Comparison of ENCODE assay signal across 28 cellular contexts in the genomic region with DNA sequence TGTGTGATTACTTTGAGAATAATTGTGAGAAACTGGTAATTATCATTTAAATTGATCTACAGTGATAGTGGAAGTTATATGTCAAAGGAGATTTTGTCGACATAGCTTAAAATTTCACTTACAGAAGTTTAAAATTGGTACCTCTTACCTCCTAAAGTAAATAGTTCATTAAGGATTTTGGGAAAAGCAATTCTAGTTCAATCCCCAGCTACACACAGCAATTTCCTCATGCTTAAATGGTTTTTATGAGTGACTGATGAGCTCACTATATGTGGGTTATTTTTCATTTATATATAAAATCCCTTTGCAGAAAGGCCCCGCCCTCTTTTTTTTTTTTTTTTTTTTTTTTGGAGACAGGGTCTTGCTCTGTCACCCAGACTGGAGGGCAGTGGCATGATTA. TPM values are rescaled to one million over a fixed set of nuclear protein-coding genes. Genes with fewer than 3 reads are reported as not detected.
A peak's percentile ranks its signal among the peaks of the same experiment; 100 is the strongest.
DNase-seq lines count a peak whose midpoint lies in the region; ATAC-seq and TF ChIP-seq lines count a peak whose summit lies in the region.
"Had no signal": no experiment of that assay in that cellular context is flagged by ENCODE, and none has a peak within 500 bp of the region (broad histone marks: within the 10 kb centered on the region; RNA-seq: fewer than 3 reads in every experiment).

No MANE protein-coding gene starts in this region.

- WGBS in smooth muscle cell (ENCODE audit: low lambda C conversion rate): 92% methylated on average over 2 of the region's 2 CpGs

- H3K36me3 Mint-ChIP-seq in stimulated activated naive CD8-positive, alpha-beta T cell treated with anti-CD3 and anti-CD28 coated beads, Interleukin-15, Interleukin-2, amounts not matched to agents 100 ng/mL and 50 ng/mL, for 24 hours (ENCODE audit: low read depth): peaks cover 42% of the 10 kb centered on the region
- peaks cover 58% of the 10 kb centered on the region for H3K36me3 Mint-ChIP-seq in effector memory CD8-positive, alpha-beta T cell (ENCODE audit: insufficient read depth)
- H3K36me3 Mint-ChIP-seq in stimulated activated naive B cell treated with anti-CD40 and anti-IgM and Interleukin-4, amounts not matched to agents 10 μg/mL and 1 μg/mL and 100 μg/mL, for 72 hours: peaks cover 10 to 17% of the 10 kb centered on the region in 2 donors

- ATAC-seq in stimulated activated naive CD8-positive, alpha-beta T cell treated with anti-CD3 and anti-CD28 coated beads, Interleukin-15, amount 100 ng/mL, for 72 hours: no peak
- ATAC-seq in effector memory CD8-positive, alpha-beta T cell (replicated peaks): no peak
- ATAC-seq in stimulated activated naive B cell treated with anti-CD40 and anti-IgM and Interleukin-4, amounts not matched to agents 10 μg/mL and 1 μg/mL and 100 μg/mL, for 72 hours (replicated peaks): no peak
- ATAC-seq: left ventricle myocardium superior, upper lobe of right lung had no signal

- H3K9me3 ChIP-seq in OCI-LY1 (ENCODE audit: low read length) (no peaks in the 10 kb centered on the region), smooth muscle cell (replicated peaks; ENCODE audit: low read depth) (no peaks in the 10 kb centered on the region)
- H3K9me3 ChIP-seq: ovary, suprapubic skin, upper lobe of right lung had no signal

- H3K79me2 ChIP-seq in OCI-LY1 (ENCODE audit: insufficient read depth, low read length) (peaks cover 100% of the 10 kb centered on the region), smooth muscle cell (ENCODE audit: low read depth) (peaks cover 100% of the 10 kb centered on the region)

- H3K36me3 ChIP-seq in OCI-LY1 (ENCODE audit: insufficient read depth, low read length) (peaks cover 7% of the 10 kb centered on the region; the same call in 1 of the 2 replicates), smooth muscle cell (ENCODE audit: low read depth) (no peaks in the 10 kb centered on the region)
- H3K36me3 ChIP-seq: ovary, suprapubic skin, upper lobe of right lung had no signal

- H3K4me1 ChIP-seq in OCI-LY1 (ENCODE audit: insufficient read depth, low read length, severe bottlenecking) (peaks cover 74% of the 10 kb centered on the region), smooth muscle cell (ENCODE audit: low read depth) (peaks cover 30% of the 10 kb centered on the region)

- H3K27me3 Mint-ChIP-seq in stimulated activated naive CD8-positive, alpha-beta T cell treated with anti-CD3 and anti-CD28 coated beads, Interleukin-15, Interleukin-2, amounts not matched to agents 100 ng/mL and 50 ng/mL, for 24 hours: no peaks in the 10 kb centered on the region
- no peaks in the 10 kb centered on the region for H3K27me3 Mint-ChIP-seq in stimulated activated naive CD8-positive, alpha-beta T cell treated with anti-CD3 and anti-CD28 coated beads, Interleukin-15, amount 100 ng/mL, for 72 hours
- H3K27me3 Mint-ChIP-seq in effector memory CD8-positive, alpha-beta T cell: no peaks in the 10 kb centered on the region
- no peaks in the 10 kb centered on the region for H3K27me3 Mint-ChIP-seq in stimulated activated naive B cell treated with anti-CD40 and anti-IgM and Interleukin-4, amounts not matched to agents 10 μg/mL and 1 μg/mL and 100 μg/mL, for 72 hours
- H3K27me3 Mint-ChIP-seq: activated naive CD8-positive, alpha-beta T cell treated with anti-CD3 and anti-CD28 coated beads, Interleukin-2, amount 10 ng/mL, durations not matched to agents 7 days and 5 days had no signal

- H3K4me3 ChIP-seq in OCI-LY1 (ENCODE audit: low read depth, low read length, poor library complexity, severe bottlenecking) (no peak overlapping the region), smooth muscle cell (no peak overlapping the region)
- H3K4me3 ChIP-seq: ovary, SK-N-MC, suprapubic skin, upper lobe of right lung had no signal

- peak overlapping the region; percentile 34 for H3K27ac Mint-ChIP-seq in stimulated activated naive CD8-positive, alpha-beta T cell treated with anti-CD3 and anti-CD28 coated beads, Interleukin-15, Interleukin-2, amounts not matched to agents 100 ng/mL and 50 ng/mL, for 24 hours
- no peak overlapping the region for H3K27ac Mint-ChIP-seq in stimulated activated naive CD8-positive, alpha-beta T cell treated with anti-CD3 and anti-CD28 coated beads, Interleukin-15, amount 100 ng/mL, for 72 hours
- H3K27ac Mint-ChIP-seq in effector memory CD8-positive, alpha-beta T cell: peak overlapping the region in 1 of 2 donors; percentile 9
- peak overlapping the region; percentile 5 for H3K27ac Mint-ChIP-seq in stimulated activated naive B cell treated with anti-CD40 and anti-IgM and Interleukin-4, amounts not matched to agents 10 μg/mL and 1 μg/mL and 100 μg/mL, for 72 hours
- H3K27ac Mint-ChIP-seq: activated naive CD8-positive, alpha-beta T cell treated with anti-CD3 and anti-CD28 coated beads, Interleukin-2, amount 10 ng/mL, durations not matched to agents 7 days and 5 days; activated T-helper 2 cell treated with anti-CD3 and anti-CD28 coated beads, Interferon-gamma antibody, Interleukin-2, Interleukin-4, amounts not matched to agents 10 μg/mL and 5 μg/mL and 100 μg/mL, durations not matched to agents 14 hours and 24 hours and 36 hours; nephron progenitor cell had no signal

- TF ChIP-seq CTCF in OCI-LY1 (IDR thresholded peaks at IDR 0.05; ENCODE audit: low read length) (no peak), smooth muscle cell (IDR thresholded peaks at IDR 0.05; ENCODE audit: borderline replicate concordance, insufficient read depth, poor library complexity, severe bottlenecking) (no peak)

- H3K4me1 Mint-ChIP-seq in stimulated activated naive CD8-positive, alpha-beta T cell treated with anti-CD3 and anti-CD28 coated beads, Interleukin-15, Interleukin-2, amounts not matched to agents 100 ng/mL and 50 ng/mL, for 24 hours (ENCODE audit: low read depth): peaks cover 89% of the 10 kb centered on the region
- H3K4me1 Mint-ChIP-seq in stimulated activated naive CD8-positive, alpha-beta T cell treated with anti-CD3 and anti-CD28 coated beads, Interleukin-15, amount 100 ng/mL, for 72 hours: peaks cover 87% of the 10 kb centered on the region
- H3K4me1 Mint-ChIP-seq in effector memory CD8-positive, alpha-beta T cell (ENCODE audit: low read depth in 2 of 2): peaks cover 60 to 90% of the 10 kb centered on the region in 2 donors
- peaks cover 30 to 95% of the 10 kb centered on the region in 2 donors for H3K4me1 Mint-ChIP-seq in stimulated activated naive B cell treated with anti-CD40 and anti-IgM and Interleukin-4, amounts not matched to agents 10 μg/mL and 1 μg/mL and 100 μg/mL, for 72 hours

- no peaks in the 10 kb centered on the region for H3K27me3 ChIP-seq in OCI-LY1 (ENCODE audit: insufficient read depth, low read length)
- no peaks in the 10 kb centered on the region for H3K27me3 ChIP-seq in smooth muscle cell (ENCODE audit: low read depth)
- H3K27me3 ChIP-seq: ovary, suprapubic skin, upper lobe of right lung had no signal

- H3K27ac ChIP-seq in OCI-LY1 (ENCODE audit: low read depth, low read length, poor library complexity, severe bottlenecking) (no peak overlapping the region), smooth muscle cell (ENCODE audit: low read depth) (no peak overlapping the region)
- H3K27ac ChIP-seq: KMS-11, ovary, RWPE1, SK-N-MC, suprapubic skin, upper lobe of right lung had no signal

- H4K20me1 ChIP-seq in OCI-LY1 (ENCODE audit: insufficient read depth, low read length): peaks cover 12% of the 10 kb centered on the region; the same call in 1 of the 2 replicates
- H4K20me1 ChIP-seq in smooth muscle cell (ENCODE audit: low read depth): peaks cover 100% of the 10 kb centered on the region

- DNase-seq in stimulated activated naive CD8-positive, alpha-beta T cell treated with anti-CD3 and anti-CD28 coated beads, Interleukin-15, amount 100 ng/mL, for 72 hours: no peak
- DNase-seq in effector memory CD8-positive, alpha-beta T cell: no peak
- DNase-seq in stimulated activated naive B cell treated with anti-CD40 and anti-IgM and Interleukin-4, amounts not matched to agents 10 μg/mL and 1 μg/mL and 100 μg/mL, for 72 hours: no peak
- DNase-seq in UCSD-AML1 (lab: John Stamatoyannopoulos, UW; ENCODE audit: unreplicated experiment) (no peak), smooth muscle cell (lab: John Stamatoyannopoulos, UW; ENCODE audit: unreplicated experiment) (no peak), middle frontal gyrus (ENCODE audit: extremely low spot score, low spot score) (no peak)
- DNase-seq: ACHN; activated CD4-positive, alpha-beta T cell treated with anti-CD3 and anti-CD28 coated beads for 48 hours; activated naive CD8-positive, alpha-beta T cell treated with anti-CD3 and anti-CD28 coated beads, Interleukin-2, amount 10 ng/mL, durations not matched to agents 7 days and 5 days; HCEC 1CT; left ventricle myocardium superior; midbrain; NCI-H1417; NCI-H2081; NCI-H2227 treated with DMSO at 0.1 percent for 48 hours; NCI-H748 treated with DMSO at 0.1 percent for 48 hours; nephron progenitor cell; ovary; retina; stimulated activated CD4-positive, alpha-beta T cell treated with anti-CD3 and anti-CD28 coated beads, Interleukin-2, amount 100 ng/mL, for 24 hours; upper lobe of right lung had no signal

- no peaks in the 10 kb centered on the region for H3K9me2 ChIP-seq in OCI-LY1 (ENCODE audit: low read depth, low read length)

- H3K4me2 ChIP-seq in OCI-LY1 (ENCODE audit: low read length): peak overlapping the region; percentile 5; the same call in 1 of the 2 replicates
- H3K4me2 ChIP-seq in smooth muscle cell: no peak overlapping the region
- H3K4me2 ChIP-seq: KMS-11 had no signal

- H2AFZ ChIP-seq in OCI-LY1 (ENCODE audit: low read length) (no peak overlapping the region), smooth muscle cell (ENCODE audit: low read depth) (no peak overlapping the region)

- H3K9ac ChIP-seq in OCI-LY1 (ENCODE audit: low read length): no peak overlapping the region
- no peak overlapping the region for H3K9ac ChIP-seq in smooth muscle cell (ENCODE audit: low read depth)
- H3K9ac ChIP-seq: KMS-11 had no signal

- 0 out of 2 replicates have a peak, but pooled peaks cover 4% of the 10 kb centered on the region for H3F3A ChIP-seq in OCI-LY1 (ENCODE audit: insufficient read depth, low read length)
- peaks cover 19% of the 10 kb centered on the region for H3F3A ChIP-seq in smooth muscle cell (ENCODE audit: low read depth)

- H3K9me3 Mint-ChIP-seq in stimulated activated naive CD8-positive, alpha-beta T cell treated with anti-CD3 and anti-CD28 coated beads, Interleukin-15, Interleukin-2, amounts not matched to agents 100 ng/mL and 50 ng/mL, for 24 hours: no peaks in the 10 kb centered on the region
- no peaks in the 10 kb centered on the region for H3K9me3 Mint-ChIP-seq in stimulated activated naive CD8-positive, alpha-beta T cell treated with anti-CD3 and anti-CD28 coated beads, Interleukin-15, amount 100 ng/mL, for 72 hours
- no peaks in the 10 kb centered on the region for H3K9me3 Mint-ChIP-seq in effector memory CD8-positive, alpha-beta T cell
- H3K9me3 Mint-ChIP-seq in stimulated activated naive B cell treated with anti-CD40 and anti-IgM and Interleukin-4, amounts not matched to agents 10 μg/mL and 1 μg/mL and 100 μg/mL, for 72 hours: no peaks in the 10 kb centered on the region
- H3K9me3 Mint-ChIP-seq: activated naive CD8-positive, alpha-beta T cell treated with anti-CD3 and anti-CD28 coated beads, Interleukin-2, amount 10 ng/mL, durations not matched to agents 7 days and 5 days had no signal

- H3K4me3 Mint-ChIP-seq in stimulated activated naive CD8-positive, alpha-beta T cell treated with anti-CD3 and anti-CD28 coated beads, Interleukin-15, Interleukin-2, amounts not matched to agents 100 ng/mL and 50 ng/mL, for 24 hours: no peak overlapping the region
- no peak overlapping the region for H3K4me3 Mint-ChIP-seq in stimulated activated naive CD8-positive, alpha-beta T cell treated with anti-CD3 and anti-CD28 coated beads, Interleukin-15, amount 100 ng/mL, for 72 hours
- H3K4me3 Mint-ChIP-seq in effector memory CD8-positive, alpha-beta T cell: peak overlapping the region; percentile 29 to 77
- H3K4me3 Mint-ChIP-seq in stimulated activated naive B cell treated with anti-CD40 and anti-IgM and Interleukin-4, amounts not matched to agents 10 μg/mL and 1 μg/mL and 100 μg/mL, for 72 hours: no peak overlapping the region
- H3K4me3 Mint-ChIP-seq: activated naive CD8-positive, alpha-beta T cell treated with anti-CD3 and anti-CD28 coated beads, Interleukin-2, amount 10 ng/mL, durations not matched to agents 7 days and 5 days; nephron progenitor cell had no signal

RNA-seq across cellular contexts. Expression of a gene that starts 12.7 kb away (rescaled TPM):
- 64.4 and 77.3 TPM in 2 replicates for total RNA-seq in smooth muscle cell
- 88.1 and 106 TPM in 2 replicates for polyA plus RNA-seq in smooth muscle cell

Comparison
In these comparisons a context has a peak if more than half of its experiments do, and no peak if none do; other contexts are left out.
1. H3K27ac Mint-ChIP-seq: peak in stimulated activated naive CD8-positive, alpha-beta T cell treated with anti-CD3 and anti-CD28 coated beads, Interleukin-15, Interleukin-2, amounts not matched to agents 100 ng/mL and 50 ng/mL, for 24 hours (single experiment) and stimulated activated naive B cell treated with anti-CD40 and anti-IgM and Interleukin-4, amounts not matched to agents 10 μg/mL and 1 μg/mL and 100 μg/mL, for 72 hours (single experiment); none in stimulated activated naive CD8-positive, alpha-beta T cell treated with anti-CD3 and anti-CD28 coated beads, Interleukin-15, amount 100 ng/mL, for 72 hours (0 of 2).
2. H3K4me3 Mint-ChIP-seq: peak in effector memory CD8-positive, alpha-beta T cell (2 of 2); none in stimulated activated naive CD8-positive, alpha-beta T cell treated with anti-CD3 and anti-CD28 coated beads, Interleukin-15, Interleukin-2, amounts not matched to agents 100 ng/mL and 50 ng/mL, for 24 hours (single experiment), stimulated activated naive CD8-positive, alpha-beta T cell treated with anti-CD3 and anti-CD28 coated beads, Interleukin-15, amount 100 ng/mL, for 72 hours (0 of 2) and stimulated activated naive B cell treated with anti-CD40 and anti-IgM and Interleukin-4, amounts not matched to agents 10 μg/mL and 1 μg/mL and 100 μg/mL, for 72 hours (0 of 2).